In the genomic region with DNA sequence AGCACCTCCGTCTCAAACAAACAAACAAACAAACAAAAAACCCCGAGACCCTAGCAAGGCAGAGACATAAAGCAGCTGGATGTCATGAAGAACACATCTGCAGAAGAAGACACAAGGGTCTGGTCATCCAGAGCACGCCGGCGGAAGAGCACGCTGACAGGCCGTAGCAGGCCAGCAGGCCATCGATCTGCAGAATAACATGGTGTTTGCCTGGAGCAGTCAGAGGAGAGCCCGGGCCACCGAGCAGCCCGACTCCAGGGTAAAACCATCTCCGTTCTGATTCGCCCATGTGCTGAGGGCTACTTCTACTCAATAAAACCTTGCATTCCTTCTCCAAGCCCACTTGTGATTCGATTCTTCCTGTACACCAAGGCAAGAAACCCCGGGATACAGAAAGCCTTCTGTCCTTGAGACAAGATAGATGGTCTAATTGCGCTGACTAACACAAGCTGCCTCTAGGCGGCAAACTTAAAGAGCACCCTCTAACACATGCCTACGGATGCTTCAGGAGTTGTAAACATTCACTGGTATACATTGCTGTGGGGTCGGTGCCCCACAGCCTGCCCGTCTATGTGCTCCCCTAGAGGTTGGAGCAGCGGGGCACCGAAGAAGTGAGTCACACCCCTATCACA, we compare ENCODE assay signal across 19 cellular contexts.
DNase-seq lines count a peak whose midpoint lies in the region; TF ChIP-seq lines count a peak whose summit lies in the region.
"Had no signal": no experiment of that assay in that cellular context is flagged by ENCODE, and none has a peak within 500 bp of the region (broad histone marks: within the 10 kb centered on the region; RNA-seq: fewer than 3 reads in every experiment).

No MANE protein-coding gene starts in this region.

- TF ChIP-seq CTCF in spleen (IDR thresholded peaks at IDR 0.05 in 8 of 11, conservative IDR thresholded peaks at IDR 0.05 in 3 of 11) (no peak), esophagus squamous epithelium (IDR thresholded peaks at IDR 0.05) (no peak), adrenal gland (IDR thresholded peaks at IDR 0.05) (no peak)

- no peak overlapping the region for H4K91ac ChIP-seq in trophoblast cell (ENCODE audit: low read depth, low read length)

- H3K14ac ChIP-seq in trophoblast cell (ENCODE audit: low read length), result no peak overlapping the region

- H3K9ac ChIP-seq in trophoblast cell (ENCODE audit: low read length), result no peak overlapping the region

- no peak overlapping the region for H4K8ac ChIP-seq in trophoblast cell (ENCODE audit: low read depth, low read length)

- peak; percentile 7 for DNase-seq in NCI-H82 (lab: John Stamatoyannopoulos, UW)
- DNase-seq in NCI-H82 treated with DMSO at 0.1 percent for 48 hours (lab: John Stamatoyannopoulos, UW; ENCODE audit: unreplicated experiment), result no peak
- DNase-seq in SK-MEL-5 (ENCODE audit: low read depth, low spot score), result peak; percentile 78
- DNase-seq in iPS DF 19.7 (ENCODE audit: low read depth, low spot score), result peak; percentile 9
- peak; percentile 53 for DNase-seq in spleen
- DNase-seq in esophagus squamous epithelium (lab: John Stamatoyannopoulos, UW), result no peak
- no peak for DNase-seq in trophoblast cell
- DNase-seq in adrenal gland, result no peak
- DNase-seq: 8988T; AML-193; CD8-positive, alpha-beta memory T cell; DMS53; NCI-H1694; NCI-H2081 treated with DMSO at 0.1 percent for 48 hours; NCI-H2171 treated with DMSO at 0.1 percent for 48 hours; NCI-H446 treated with DMSO at 0.1 percent for 48 hours; NCI-H69 had no signal

- H2AK5ac ChIP-seq in trophoblast cell (ENCODE audit: low read length), result no peak overlapping the region

- H3K27me3 ChIP-seq in spleen (replicated peaks in 1 of 7) (no peaks in the 10 kb centered on the region), esophagus squamous epithelium (no peaks in the 10 kb centered on the region), trophoblast cell (ENCODE audit: insufficient read depth, low read length) (no peaks in the 10 kb centered on the region), adrenal gland (no peaks in the 10 kb centered on the region)

- H2AFZ ChIP-seq in trophoblast cell (ENCODE audit: insufficient read depth, low read length, poor library complexity), result no peak overlapping the region

- in situ Hi-C loops in SK-MEL-5 (cut with HindIII; ENCODE audit: low pct_unique_long_range_greater_than_20kb, low sequenced_read_pairs), result no loop called here

- H3K9me3 ChIP-seq in spleen (peaks cover 0 to 19% (median 0%) of the 10 kb centered on the region in 8 donors), esophagus squamous epithelium (no peaks in the 10 kb centered on the region), trophoblast cell (ENCODE audit: insufficient read depth, low read depth, low read length) (no peaks in the 10 kb centered on the region), adrenal gland (replicated peaks in 1 of 3) (no peaks in the 10 kb centered on the region)
- H3K9me3 ChIP-seq: HAP-1 had no signal

- H3K18ac ChIP-seq in trophoblast cell (ENCODE audit: low read length), result no peak overlapping the region

- no peak overlapping the region for H2BK5ac ChIP-seq in trophoblast cell (ENCODE audit: low read depth, low read length, poor library complexity)

- H3K4me3 ChIP-seq in spleen (no peak overlapping the region), esophagus squamous epithelium (no peak overlapping the region), trophoblast cell (ENCODE audit: low read depth, low read length) (no peak overlapping the region), adrenal gland (no peak overlapping the region)
- H3K4me3 ChIP-seq: HAP-1 had no signal

- H3K36me3 ChIP-seq in spleen, result no peaks in the 10 kb centered on the region
- H3K36me3 ChIP-seq in esophagus squamous epithelium, result no peaks in the 10 kb centered on the region
- H3K36me3 ChIP-seq in trophoblast cell (ENCODE audit: control insufficient read depth in 1 of 2, insufficient read depth in 2 of 2, low read length in 2 of 2), result no peaks in the 10 kb centered on the region
- H3K36me3 ChIP-seq in adrenal gland (replicated peaks in 1 of 2), result no peaks in the 10 kb centered on the region
- H3K36me3 ChIP-seq: HAP-1 had no signal

- H3K27ac ChIP-seq in spleen (no peak overlapping the region), esophagus squamous epithelium (no peak overlapping the region), trophoblast cell (ENCODE audit: low read depth, low read length) (no peak overlapping the region), adrenal gland (no peak overlapping the region)
- H3K27ac ChIP-seq: C4-2B had no signal

- WGBS in spleen, 5 donors, result 87 to 93% (median 92%) methylated on average over 22 of the region's 22 CpGs
- WGBS in esophagus squamous epithelium, 2 donors, result 78 to 83% methylated on average over 12 to 20 of the region's 22 CpGs
- WGBS in trophoblast cell (ENCODE audit: extremely low coverage, insufficient coverage, insufficient read length), result no CpG with 5 or more reads among the region's 22 CpGs
- 83 to 84% (median 84%) methylated on average over 22 of the region's 22 CpGs for WGBS in adrenal gland, 4 donors

- H3K4me2 ChIP-seq in trophoblast cell (ENCODE audit: low read length), result no peak overlapping the region

- H3K79me2 ChIP-seq in trophoblast cell (ENCODE audit: control insufficient read depth, insufficient read depth, low read length, poor library complexity), result no peaks in the 10 kb centered on the region

- no peaks in the 10 kb centered on the region for H3K79me1 ChIP-seq in trophoblast cell (ENCODE audit: low read length)

- H2BK12ac ChIP-seq in trophoblast cell (ENCODE audit: low read length), result no peak overlapping the region

- no peak overlapping the region for H3K23ac ChIP-seq in trophoblast cell (ENCODE audit: low read length)

- H3K4me1 ChIP-seq in spleen (no peaks in the 10 kb centered on the region), esophagus squamous epithelium (no peaks in the 10 kb centered on the region), trophoblast cell (ENCODE audit: control insufficient read depth in 1 of 2, insufficient read depth in 2 of 2, low read length in 2 of 2) (no peaks in the 10 kb centered on the region), adrenal gland (replicated peaks in 1 of 2) (no peaks in the 10 kb centered on the region)
- H3K4me1 ChIP-seq: HAP-1 had no signal

- intact Hi-C loops in spleen (cut with DNase I; ENCODE audit: low total_unique reads) (no loop called here), esophagus squamous epithelium (cut with DNase I) (no loop called here), adrenal gland (cut with DNase I) (no loop called here)

- H2BK120ac ChIP-seq in trophoblast cell (ENCODE audit: insufficient read depth, low read length, poor library complexity), result no peak overlapping the region

- H4K12ac ChIP-seq in trophoblast cell (ENCODE audit: low read depth, low read length), result no peak overlapping the region

- H3K4ac ChIP-seq in trophoblast cell (ENCODE audit: low read depth, low read length), result no peak overlapping the region

- no peak for TF ChIP-seq POLR2A in spleen (IDR thresholded peaks at IDR 0.05)
- no peak for TF ChIP-seq POLR2A in esophagus squamous epithelium (IDR thresholded peaks at IDR 0.05)
- TF ChIP-seq POLR2A in adrenal gland (IDR thresholded peaks at IDR 0.05), result no peak

Comparison
In these comparisons a context has a peak if more than half of its experiments do, and no peak if none do; other contexts are left out.
1. DNase-seq: peak in NCI-H82 (single experiment), SK-MEL-5 (single experiment), iPS DF 19.7 (single experiment) and spleen (single experiment); none in NCI-H82 treated with DMSO at 0.1 percent for 48 hours (single experiment), esophagus squamous epithelium (single experiment), trophoblast cell (0 of 2) and adrenal gland (0 of 7).